Comparison of ENCODE assay signal across 9 cellular contexts in genomic region chr13:45055198-45055901, GRCh38.
DNase-seq lines count a peak whose midpoint lies in the region; ATAC-seq and TF ChIP-seq lines count a peak whose summit lies in the region.
"Had no signal": no experiment of that assay in that cellular context is flagged by ENCODE, and none has a peak within 500 bp of the region (broad histone marks: within the 10 kb centered on the region; RNA-seq: fewer than 3 reads in every experiment).

No MANE protein-coding gene starts in this region.

- H3K27me3 ChIP-seq in gastroesophageal sphincter: no peaks in the 10 kb centered on the region

- H3K36me3 Mint-ChIP-seq in activated CD8-positive, alpha-beta T cell treated with anti-CD3 and anti-CD28 coated beads for 36 hours (ENCODE audit: low read depth): no peaks in the 10 kb centered on the region
- H3K36me3 Mint-ChIP-seq in osteocyte (ENCODE audit: unreplicated experiment): no peaks in the 10 kb centered on the region

- H3K4me1 ChIP-seq in gastroesophageal sphincter: peaks cover 0 to 22% (median 9%) of the 10 kb centered on the region in 3 donors

- no peak overlapping the region for H3K27ac Mint-ChIP-seq in activated CD8-positive, alpha-beta T cell treated with anti-CD3 and anti-CD28 coated beads for 36 hours
- no peak overlapping the region for H3K27ac Mint-ChIP-seq in osteocyte (ENCODE audit: unreplicated experiment)

- intact Hi-C loops in activated CD8-positive, alpha-beta T cell treated with anti-CD3 and anti-CD28 coated beads for 36 hours (cut with micrococcal nuclease): loop anchor here (10.0 kb wide), 1 partner anchor 49 kb away; no protein-coding TSS in a partner anchor

- no peaks in the 10 kb centered on the region for H3K9me3 Mint-ChIP-seq in activated CD8-positive, alpha-beta T cell treated with anti-CD3 and anti-CD28 coated beads for 36 hours
- H3K9me3 Mint-ChIP-seq in osteocyte (ENCODE audit: unreplicated experiment): no peaks in the 10 kb centered on the region

- peak overlapping the region; percentile 9 to 71 (median 65) for H3K27ac ChIP-seq in gastroesophageal sphincter
- H3K27ac ChIP-seq: C4-2B had no signal

- no peak for TF ChIP-seq CTCF in activated CD8-positive, alpha-beta T cell treated with anti-CD3 and anti-CD28 coated beads for 36 hours (IDR thresholded peaks at IDR 0.05)
- TF ChIP-seq CTCF in gastroesophageal sphincter (IDR thresholded peaks at IDR 0.05) (no peak), osteocyte (IDR thresholded peaks at IDR 0.05) (no peak)

- POLR2A ChIA-PET in activated CD8-positive, alpha-beta T cell treated with anti-CD3 and anti-CD28 coated beads for 36 hours (lab: Charles Lee): interaction anchor here (0.6 to 1.3 kb wide), 5 partner anchors 9 to 859 kb away, joined by 3 to 4 read pairs (median 3); no protein-coding TSS in a partner anchor

- H3K27me3 Mint-ChIP-seq in activated CD8-positive, alpha-beta T cell treated with anti-CD3 and anti-CD28 coated beads for 36 hours: peaks cover 35% of the 10 kb centered on the region
- H3K27me3 Mint-ChIP-seq in osteocyte (ENCODE audit: unreplicated experiment): peaks cover 10% of the 10 kb centered on the region

- peak; percentile 27 for DNase-seq in activated CD4-positive, CD25-positive, alpha-beta regulatory T cell treated with anti-CD3 and anti-CD28 coated beads, Interleukin-2, amount 50 U/mL, for 16 hours (ENCODE audit: low read depth, low spot score)
- no peak for DNase-seq in activated CD4-positive, CD25-positive, alpha-beta regulatory T cell treated with anti-CD3 and anti-CD28 coated beads, Interleukin-2, amount 50 U/mL, for 72 hours
- peak; percentile 89 for DNase-seq in activated CD8-positive, alpha-beta T cell treated with anti-CD3 and anti-CD28 coated beads for 36 hours
- peak; percentile 35 for DNase-seq in stimulated activated CD8-positive, alpha-beta memory T cell treated with anti-CD3 and anti-CD28 coated beads, Interleukin-4, amount 100 ng/mL, for 24 hours (ENCODE audit: low read depth)
- DNase-seq in iPS-NIHi11 (ENCODE audit: low spot score) (no peak), osteocyte (ENCODE audit: extremely low spot score, unreplicated experiment) (no peak)

- H3K4me1 Mint-ChIP-seq in activated CD8-positive, alpha-beta T cell treated with anti-CD3 and anti-CD28 coated beads for 36 hours (ENCODE audit: low read depth): peaks cover 25% of the 10 kb centered on the region
- peaks cover 9% of the 10 kb centered on the region for H3K4me1 Mint-ChIP-seq in osteocyte (ENCODE audit: unreplicated experiment)

- TF ChIP-seq POLR2A in gastroesophageal sphincter (IDR thresholded peaks at IDR 0.05): no peak

- ATAC-seq in HG03342 (IDR thresholded peaks at IDR 0.05; ENCODE audit: unreplicated experiment) (peak; percentile 57), gastroesophageal sphincter (peak; percentile 76)
- ATAC-seq in activated CD8-positive, alpha-beta T cell treated with anti-CD3 and anti-CD28 coated beads for 36 hours: peak; percentile 98

- WGBS in gastroesophageal sphincter (ENCODE audit: low coverage in 1 of 2), 2 donors: 18 to 46% methylated on average over 6 to 8 of the region's 8 CpGs

- CTCF ChIA-PET in activated CD8-positive, alpha-beta T cell treated with anti-CD3 and anti-CD28 coated beads for 36 hours (lab: Charles Lee): interaction anchor here (0.8 to 9.8 kb wide), 8 partner anchors 7 to 254 kb away, joined by 3 to 49 read pairs (median 4); partner anchors contain the start of gene GTF2F2

- no peaks in the 10 kb centered on the region for H3K9me3 ChIP-seq in gastroesophageal sphincter

- H3K4me3 ChIP-seq in gastroesophageal sphincter: no peak overlapping the region

- no peaks in the 10 kb centered on the region for H3K36me3 ChIP-seq in gastroesophageal sphincter

- TF ChIP-seq EP300 in gastroesophageal sphincter (IDR thresholded peaks at IDR 0.05): no peak

- H3K4me3 Mint-ChIP-seq in activated CD8-positive, alpha-beta T cell treated with anti-CD3 and anti-CD28 coated beads for 36 hours: peak overlapping the region; percentile 2
- no peak overlapping the region for H3K4me3 Mint-ChIP-seq in osteocyte (ENCODE audit: unreplicated experiment)

Comparison
In these comparisons a context has a peak if more than half of its experiments do, and no peak if none do; other contexts are left out.
1. DNase-seq: peak in activated CD4-positive, CD25-positive, alpha-beta regulatory T cell treated with anti-CD3 and anti-CD28 coated beads, Interleukin-2, amount 50 U/mL, for 16 hours (single experiment), activated CD8-positive, alpha-beta T cell treated with anti-CD3 and anti-CD28 coated beads for 36 hours (single experiment) and stimulated activated CD8-positive, alpha-beta memory T cell treated with anti-CD3 and anti-CD28 coated beads, Interleukin-4, amount 100 ng/mL, for 24 hours (single experiment); none in activated CD4-positive, CD25-positive, alpha-beta regulatory T cell treated with anti-CD3 and anti-CD28 coated beads, Interleukin-2, amount 50 U/mL, for 72 hours (single experiment), iPS-NIHi11 (single experiment) and osteocyte (single experiment).
2. Peak in every context shown above with its lines, with median percentiles within 50 percentile points of each other: ATAC-seq.